13 cellular contexts compared by ENCODE assay signal in the genomic region with DNA sequence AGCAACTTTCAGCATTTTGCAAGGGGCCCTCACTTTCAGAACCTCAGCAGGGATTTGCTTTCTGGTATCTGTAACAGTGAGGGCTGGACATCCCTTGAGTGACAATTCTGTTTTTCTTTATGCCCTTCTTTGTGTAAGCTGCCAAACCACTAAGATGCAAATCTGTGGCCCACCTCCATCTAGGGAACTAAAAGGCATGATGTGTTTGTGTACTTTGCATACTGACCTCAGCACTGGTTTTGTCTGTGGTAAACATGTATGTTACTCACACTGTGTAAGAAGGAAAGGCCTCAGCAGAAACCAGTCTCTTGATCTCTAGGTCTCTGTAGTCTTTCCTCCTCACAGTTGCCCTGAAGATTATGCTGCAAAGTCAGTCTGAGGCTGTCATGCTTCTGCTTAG.
DNase-seq lines count a peak whose midpoint lies in the region; ATAC-seq, FAIRE-seq and TF ChIP-seq lines count a peak whose summit lies in the region.
"Had no signal": no experiment of that assay in that cellular context is flagged by ENCODE, and none has a peak within 500 bp of the region (broad histone marks: within the 10 kb centered on the region; RNA-seq: fewer than 3 reads in every experiment).

No MANE protein-coding gene starts in this region.

- H2AFZ ChIP-seq in astrocyte (ENCODE audit: low read depth, low read length), result no peak overlapping the region

- no peak overlapping the region for H3K4me2 ChIP-seq in astrocyte (ENCODE audit: low read length)

- no peak for FAIRE-seq in astrocyte (lab: Jason Lieb, UNC)

- peaks cover 1% of the 10 kb centered on the region for H3K36me3 Mint-ChIP-seq in astrocyte (ENCODE audit: low read depth, unreplicated experiment)

- TF ChIP-seq CTCF in astrocyte (IDR thresholded peaks at IDR 0.05; ENCODE audit: insufficient read depth, low read depth, low read length), result no peak
- TF ChIP-seq CTCF in esophagus squamous epithelium (IDR thresholded peaks at IDR 0.05), result no peak

- H3K4me1 Mint-ChIP-seq in astrocyte (ENCODE audit: low read depth, unreplicated experiment), result peaks cover 9% of the 10 kb centered on the region
- H3K4me1 Mint-ChIP-seq: neural crest cell had no signal

- no peaks in the 10 kb centered on the region for H3K27me3 ChIP-seq in astrocyte (ENCODE audit: insufficient read depth, low read length)
- H3K27me3 ChIP-seq in esophagus squamous epithelium, result peaks cover 0 to 4% (median 0%) of the 10 kb centered on the region in 4 donors
- H3K27me3 ChIP-seq in aorta (ENCODE audit: control insufficient read depth in 1 of 2, insufficient read depth in 2 of 2, low read length in 1 of 2), result no peaks in the 10 kb centered on the region
- H3K27me3 ChIP-seq: BLaER1 treated with 17β-estradiol and CSF1 and Interleukin-3, amounts not matched to agents 10 nM and 100 nM had no signal

- H4K20me1 ChIP-seq in astrocyte (ENCODE audit: insufficient read depth, low read length), result no peaks in the 10 kb centered on the region
- H4K20me1 ChIP-seq: BLaER1 treated with 17β-estradiol and CSF1 and Interleukin-3, amounts not matched to agents 10 nM and 100 nM had no signal

- H3K27ac ChIP-seq in astrocyte (ENCODE audit: low read depth, low read length) (no peak overlapping the region), esophagus squamous epithelium (no peak overlapping the region), aorta (ENCODE audit: low read depth in 1 of 2, low read length in 2 of 2) (no peak overlapping the region)
- H3K27ac ChIP-seq: BLaER1 treated with 17β-estradiol and CSF1 and Interleukin-3, amounts not matched to agents 10 nM and 100 nM had no signal

- peak; percentile 100 for ATAC-seq in GM18499 (IDR thresholded peaks at IDR 0.05; ENCODE audit: insufficient read depth, unreplicated experiment)
- peak; percentile 100 for ATAC-seq in GM21367 (IDR thresholded peaks at IDR 0.05; ENCODE audit: unreplicated experiment)
- ATAC-seq in HG03064 (IDR thresholded peaks at IDR 0.05; ENCODE audit: low read depth, unreplicated experiment), result peak; percentile 97
- no peak for ATAC-seq in aorta (ENCODE audit: low FRiP score)

- no peaks in the 10 kb centered on the region for H3K79me2 ChIP-seq in astrocyte (ENCODE audit: insufficient read depth, low read length)

- no peak overlapping the region for H3K4me3 Mint-ChIP-seq in astrocyte (ENCODE audit: unreplicated experiment)
- H3K4me3 Mint-ChIP-seq: neural crest cell had no signal

- peaks cover 8% of the 10 kb centered on the region for H3K4me1 ChIP-seq in astrocyte (ENCODE audit: insufficient read depth, low read length)
- no peaks in the 10 kb centered on the region for H3K4me1 ChIP-seq in esophagus squamous epithelium
- peaks cover 0 to 1% of the 10 kb centered on the region in 2 donors for H3K4me1 ChIP-seq in aorta (ENCODE audit: control insufficient read depth in 1 of 2, insufficient read depth in 2 of 2, low read length in 2 of 2)

- H3K27ac Mint-ChIP-seq in astrocyte (ENCODE audit: unreplicated experiment), result no peak overlapping the region

- H3K36me3 ChIP-seq in astrocyte (ENCODE audit: insufficient read depth, low read length) (no peaks in the 10 kb centered on the region), esophagus squamous epithelium (no peaks in the 10 kb centered on the region), aorta (ENCODE audit: control insufficient read depth in 1 of 2, insufficient read depth in 2 of 2, low read length in 1 of 2) (no peaks in the 10 kb centered on the region)
- H3K36me3 ChIP-seq: BLaER1 treated with 17β-estradiol and CSF1 and Interleukin-3, amounts not matched to agents 10 nM and 100 nM had no signal

- no peak overlapping the region for H3K9ac ChIP-seq in astrocyte (ENCODE audit: low read length)
- H3K9ac ChIP-seq: BLaER1 treated with 17β-estradiol and CSF1 and Interleukin-3, amounts not matched to agents 10 nM and 100 nM had no signal

- peaks cover 7% of the 10 kb centered on the region for H3K27me3 Mint-ChIP-seq in astrocyte (ENCODE audit: low read depth, unreplicated experiment)

- no peak overlapping the region for H3K4me3 ChIP-seq in astrocyte (ENCODE audit: insufficient read depth, low read depth, low read length)
- no peak overlapping the region for H3K4me3 ChIP-seq in esophagus squamous epithelium
- H3K4me3 ChIP-seq in aorta (ENCODE audit: low read length in 2 of 2), result no peak overlapping the region
- H3K4me3 ChIP-seq: BLaER1 treated with 17β-estradiol and CSF1 and Interleukin-3, amounts not matched to agents 10 nM and 100 nM had no signal

- peaks cover 37% of the 10 kb centered on the region for H3K9me3 Mint-ChIP-seq in astrocyte (ENCODE audit: unreplicated experiment)

- TF ChIP-seq POLR2A in esophagus squamous epithelium (IDR thresholded peaks at IDR 0.05), result no peak

- intact Hi-C loops in esophagus squamous epithelium (cut with DNase I) (no loop called here), aorta (cut with DNase I) (no loop called here)

- DNase-seq in astrocyte (ENCODE audit: low read depth) (peak; percentile 67), esophagus squamous epithelium (lab: John Stamatoyannopoulos, UW) (no peak), aorta (no peak), NCI-H128 (lab: John Stamatoyannopoulos, UW; ENCODE audit: unreplicated experiment) (no peak)
- DNase-seq in activated T-cell treated with anti-CD3 and anti-CD28 coated beads, Interleukin-2, amount 50 U/mL, for 1 hour, result no peak
- DNase-seq: dermis blood vessel endothelial cell, GOT3, NCI-H1092 had no signal

- H3K9me3 ChIP-seq in astrocyte (ENCODE audit: insufficient read depth, low read depth, low read length) (no peaks in the 10 kb centered on the region), esophagus squamous epithelium (peaks cover 0 to 7% (median 0%) of the 10 kb centered on the region in 3 donors), aorta (ENCODE audit: control insufficient read depth, low read length) (peaks cover 7% of the 10 kb centered on the region)
